Comparison of ENCODE assay signal across 8 cellular contexts in genomic region chr9:118522093-118523028, GRCh38.
A peak's percentile ranks its signal among the peaks of the same experiment; 100 is the strongest.
DNase-seq lines count a peak whose midpoint lies in the region; TF ChIP-seq lines count a peak whose summit lies in the region.

No MANE protein-coding gene starts in this region.

- no peak overlapping the region for H3K27ac ChIP-seq in HEK293 (ENCODE audit: extremely low read depth, low read depth, low read length)

- H3K4me3 ChIP-seq in HEK293 (ENCODE audit: low read depth, low read length) (no peak overlapping the region), skeletal muscle cell (ENCODE audit: low read depth, low read length) (no peak overlapping the region)

- CTCF ChIA-PET in HEK293 (lab: Yijun Ruan, JAX) = interaction anchor here (1.2 kb wide), 1 partner anchor 767 kb away, joined by 4 read pairs; no protein-coding TSS in a partner anchor

- no peaks in the 10 kb centered on the region for H3K9me3 ChIP-seq in HEK293 (ENCODE audit: control insufficient read depth, insufficient read depth, low read depth, low read length)

- POLR2A ChIA-PET in HEK293 (lab: Yijun Ruan, JAX) = no interaction called here

- peak; percentile 37 to 51 for DNase-seq in AML-193 (lab: John Stamatoyannopoulos, UW)
- DNase-seq in LHCN-M2 (ENCODE audit: low read depth) = peak; percentile 69
- DNase-seq in SW480 (ENCODE audit: low spot score) = peak; percentile 55
- DNase-seq in foreskin melanocyte = peak; percentile 52
- DNase-seq in skeletal muscle cell (ENCODE audit: low read depth) = peak; percentile 12
- no peak for DNase-seq in activated CD8-positive, alpha-beta memory T cell treated with anti-CD3 and anti-CD28 coated beads, Interleukin-2, amount 50 U/mL, for 48 hours

- no peaks in the 10 kb centered on the region for H3K4me1 ChIP-seq in HEK293 (ENCODE audit: control insufficient read depth, insufficient read depth, low read length)

- peak; percentile 87 for TF ChIP-seq CTCF in GM12873 (IDR thresholded peaks at IDR 0.05; ENCODE audit: insufficient read depth, low read depth, low read length, missing control alignments)
- TF ChIP-seq CTCF in HEK293 (tag by site-specific recombination; IDR thresholded peaks at IDR 0.05) = no peak

- H3K36me3 ChIP-seq in HEK293 (ENCODE audit: control insufficient read depth in 2 of 2, insufficient read depth in 1 of 2, low read length in 2 of 2) = no peaks in the 10 kb centered on the region

TF ChIP-seq in HEK293, 187 proteins besides CTCF, POLR2A, EP300 and RAD21:
- TF ChIP-seq ZNF654 (tag by site-specific recombination; IDR thresholded peaks at IDR 0.05; ENCODE audit: low read depth) = peak; percentile 32; the same call in 1 of the 2 replicates
- TF ChIP-seq KLF7 (tag by site-specific recombination; IDR thresholded peaks at IDR 0.05; ENCODE audit: borderline replicate concordance) = no peak
TF ChIP-seq in HEK293: peak in this region for 1.
